Comparison of ENCODE assay signal across 8 cellular contexts in genomic region chr11:76799061-76799804, GRCh38. TPM values are rescaled to one million over a fixed set of nuclear protein-coding genes. Genes with fewer than 3 reads are reported as not detected.
A peak's percentile ranks its signal among the peaks of the same experiment; 100 is the strongest.
DNase-seq lines count a peak whose midpoint lies in the region; ATAC-seq and TF ChIP-seq lines count a peak whose summit lies in the region.

No MANE protein-coding gene starts in this region.

- WGBS in heart right ventricle, 2 donors = 7 to 9% methylated on average over 47 of the region's 47 CpGs

- in situ Hi-C loops in KBM-7 (cut with MboI; ENCODE audit: low pct_unique_long_range_greater_than_20kb, low sequenced_read_pairs) = no loop called here

- H3K27me3 Mint-ChIP-seq in progenitor cell of endocrine pancreas = no peaks in the 10 kb centered on the region

- H3K4me3 Mint-ChIP-seq in progenitor cell of endocrine pancreas (ENCODE audit: low read depth) = no peak overlapping the region

- H3K4me1 Mint-ChIP-seq in progenitor cell of endocrine pancreas (ENCODE audit: low read depth) = peaks cover 16% of the 10 kb centered on the region

- no peaks in the 10 kb centered on the region for H3K9me3 Mint-ChIP-seq in progenitor cell of endocrine pancreas (ENCODE audit: low read depth)

- peak overlapping the region in 9 of 11 experiments; percentile 20 to 59 (median 47); a peak in 15 of 22 replicates for H3K27ac ChIP-seq in BLaER1 treated with 17β-estradiol and CSF1 and Interleukin-3, amounts not matched to agents 10 nM and 100 nM
- H3K27ac ChIP-seq in heart right ventricle (peak overlapping the region in 7 of 10 donors; percentile 1 to 53 (median 23)), upper lobe of right lung (peak overlapping the region; percentile 47)

- intact Hi-C loops in heart right ventricle (cut with DNase I) (loop anchor here in 7 of 10 donors (1.0 to 5.0 kb wide), 5 partner anchors 64 to 67 kb away; no protein-coding TSS in a partner anchor), upper lobe of right lung (cut with DNase I) (loop anchor here (5.0 kb wide), 1 partner anchor 62 kb away; no protein-coding TSS in a partner anchor)

- H3K4me1 ChIP-seq in BLaER1 treated with 17β-estradiol and CSF1 and Interleukin-3, amounts not matched to agents 10 nM and 100 nM = peaks cover 22 to 40% (median 30%) of the 10 kb centered on the region in 10 experiments
- peaks cover 0 to 28% (median 14%) of the 10 kb centered on the region in 9 donors for H3K4me1 ChIP-seq in heart right ventricle
- H3K4me1 ChIP-seq in upper lobe of right lung = peaks cover 32% of the 10 kb centered on the region

- peak overlapping the region; percentile 41 to 62 (median 46) for H3K4me3 ChIP-seq in BLaER1 treated with 17β-estradiol and CSF1 and Interleukin-3, amounts not matched to agents 10 nM and 100 nM
- peak overlapping the region in 9 of 10 donors; percentile 4 to 46 (median 40) for H3K4me3 ChIP-seq in heart right ventricle
- peak overlapping the region; percentile 36 for H3K4me3 ChIP-seq in upper lobe of right lung

- H3K4me2 ChIP-seq in BLaER1 treated with 17β-estradiol and CSF1 and Interleukin-3, amounts not matched to agents 10 nM and 100 nM = peak overlapping the region; percentile 72 to 92 (median 88)

- TF ChIP-seq CTCF in heart right ventricle (IDR thresholded peaks at IDR 0.05) = peak; percentile 90 to 99 (median 95)
- TF ChIP-seq CTCF in progenitor cell of endocrine pancreas (IDR thresholded peaks at IDR 0.05; ENCODE audit: unreplicated experiment) = peak; percentile 86
- peak; percentile 95 for TF ChIP-seq CTCF in upper lobe of right lung (IDR thresholded peaks at IDR 0.05)

- DNase-seq in KBM-7 = peak; percentile 85
- peak; percentile 29 to 41 for DNase-seq in SW 1271 (lab: John Stamatoyannopoulos, UW)
- DNase-seq in activated naive CD8-positive, alpha-beta T cell treated with anti-CD3 and anti-CD28 coated beads, Interleukin-2, amount 50 U/mL, for 16 hours (ENCODE audit: low read depth, low spot score) = peak; percentile 34
- peak; percentile 86 to 90 for DNase-seq in heart right ventricle
- peak; percentile 82 for DNase-seq in progenitor cell of endocrine pancreas (ENCODE audit: low spot score, unreplicated experiment)
- DNase-seq in upper lobe of right lung = peak; percentile 93

- peaks cover 0 to 56% (median 47%) of the 10 kb centered on the region in 11 experiments; a peak in 18 of 22 replicates for H4K20me1 ChIP-seq in BLaER1 treated with 17β-estradiol and CSF1 and Interleukin-3, amounts not matched to agents 10 nM and 100 nM

- no peak overlapping the region for H3K27ac Mint-ChIP-seq in progenitor cell of endocrine pancreas

- peaks cover 12 to 31% (median 16%) of the 10 kb centered on the region in 11 experiments; a peak in 19 of 22 replicates for H3K36me3 ChIP-seq in BLaER1 treated with 17β-estradiol and CSF1 and Interleukin-3, amounts not matched to agents 10 nM and 100 nM
- H3K36me3 ChIP-seq in heart right ventricle (peaks cover 0 to 23% (median 0%) of the 10 kb centered on the region in 9 donors), upper lobe of right lung (peaks cover 7% of the 10 kb centered on the region)

- H3K36me3 Mint-ChIP-seq in progenitor cell of endocrine pancreas (ENCODE audit: insufficient read depth) = peaks cover 4% of the 10 kb centered on the region

- no peaks in the 10 kb centered on the region for H3K27me3 ChIP-seq in BLaER1 treated with 17β-estradiol and CSF1 and Interleukin-3, amounts not matched to agents 10 nM and 100 nM
- H3K27me3 ChIP-seq in heart right ventricle (no peaks in the 10 kb centered on the region), upper lobe of right lung (no peaks in the 10 kb centered on the region)

- H3K9ac ChIP-seq in BLaER1 treated with 17β-estradiol and CSF1 and Interleukin-3, amounts not matched to agents 10 nM and 100 nM = peak overlapping the region; percentile 49 to 72 (median 68); a peak in 21 of 22 replicates

- ATAC-seq in GM19463 (IDR thresholded peaks at IDR 0.05; ENCODE audit: unreplicated experiment) = peak; percentile 81
- ATAC-seq in heart right ventricle = peak; percentile 89 to 95 (median 93)
- ATAC-seq in upper lobe of right lung = peak; percentile 92

- no peaks in the 10 kb centered on the region for H3K9me3 ChIP-seq in BLaER1 treated with 17β-estradiol and CSF1 and Interleukin-3, amounts not matched to agents 10 nM and 100 nM (replicated peaks in 1 of 11)
- H3K9me3 ChIP-seq in heart right ventricle (no peaks in the 10 kb centered on the region), upper lobe of right lung (no peaks in the 10 kb centered on the region)

RNA-seq across cellular contexts. Expression of gene TSKU, which starts 16.1 kb away (rescaled TPM):
- 10 to 100 TPM in 4 of 10 donors, 1 to 10 TPM in 6; 3.0 to 21.9 (median 6.6) TPM for total RNA-seq in heart right ventricle
- 10 to 100 TPM in 1 of 2 donors, 1 to 10 TPM in 1; 6.6 to 13.7 TPM for polyA plus RNA-seq in heart right ventricle
- total RNA-seq in progenitor cell of endocrine pancreas = 27.1 and 29.8 TPM in 2 replicates
- total RNA-seq in upper lobe of right lung = 18.1 TPM

Comparison
In these comparisons a context has a peak if more than half of its experiments do, and no peak if none do; other contexts are left out.
1. Peak in every context shown above with its lines: DNase-seq, ATAC-seq, H3K4me3 ChIP-seq and H3K27ac ChIP-seq.
2. DNase-seq: peak in every context shown above with its lines; median percentile 93 in upper lobe of right lung; 88 in heart right ventricle; 85 in KBM-7; 82 in progenitor cell of endocrine pancreas; 35 in SW 1271; 34 in activated naive CD8-positive, alpha-beta T cell treated with anti-CD3 and anti-CD28 coated beads, Interleukin-2, amount 50 U/mL, for 16 hours.